In the genomic region with DNA sequence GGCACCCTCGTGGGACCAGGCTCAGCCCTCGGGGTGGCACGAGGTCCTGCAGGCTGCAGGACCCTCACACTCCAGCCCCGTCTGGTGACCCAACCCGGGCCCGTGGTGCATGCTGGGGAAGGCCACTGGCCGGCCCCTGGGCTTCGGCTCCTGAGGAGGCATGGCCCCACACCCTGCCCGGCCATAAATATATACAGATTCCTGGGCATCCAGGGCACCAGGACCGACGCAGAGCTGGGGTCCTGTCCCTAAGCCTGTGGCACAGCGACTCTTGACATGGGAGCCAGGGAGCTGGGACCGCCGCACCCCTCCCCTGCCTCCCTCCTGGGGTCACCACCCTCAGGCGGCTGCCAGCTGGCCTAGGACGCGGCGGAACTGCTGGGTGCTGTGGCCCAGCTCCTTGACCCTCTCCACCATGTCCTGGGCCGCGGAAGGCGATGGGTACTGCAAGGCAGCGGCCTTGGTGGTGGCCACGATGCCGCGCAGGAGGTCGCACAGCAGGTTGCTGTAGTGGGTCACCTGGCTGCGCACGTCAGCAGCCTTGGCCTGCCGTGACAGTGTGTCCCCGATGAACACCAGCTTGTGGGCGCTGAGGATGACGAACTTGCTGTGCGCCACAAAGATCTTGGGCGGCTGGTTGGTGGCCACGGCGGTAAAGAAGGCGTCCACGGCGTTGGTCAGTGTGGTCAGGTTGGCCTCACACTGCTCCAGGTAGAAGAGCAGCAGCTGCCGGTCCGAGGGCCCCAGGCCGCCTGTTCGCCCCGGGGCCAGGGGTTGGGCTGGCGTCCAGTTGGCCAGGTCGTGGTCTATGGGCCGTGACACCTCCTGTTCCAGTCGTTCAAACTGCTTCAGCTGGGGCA, we compare ENCODE assay signal across 3 cellular contexts.
A peak's percentile ranks its signal among the peaks of the same experiment; 100 is the strongest.
TF ChIP-seq lines count a peak whose summit lies in the region.

No MANE protein-coding gene starts in this region.

TF ChIP-seq in GM23338, 12 proteins besides CTCF, POLR2A, EP300 and RAD21:
- TF ChIP-seq JUNB (IDR thresholded peaks at IDR 0.05; ENCODE audit: unreplicated experiment) (no peak), POLR2AphosphoS5 (IDR thresholded peaks at IDR 0.05; ENCODE audit: low read depth) (0 out of 2 replicates have a peak, but pooled peaks have one; percentile 21)

TF ChIP-seq in IMR-90, 13 proteins besides CTCF, POLR2A, EP300 and RAD21:
- TF ChIP-seq RCOR1 (IDR thresholded peaks at IDR 0.05; ENCODE audit: insufficient replicate concordance, low read length) = no peak
- no peak for TF ChIP-seq FOS (IDR thresholded peaks at IDR 0.05; ENCODE audit: low read depth, low read length)
TF ChIP-seq in IMR-90: peak in this region for 0.

TF ChIP-seq in endothelial cell of umbilical vein, 7 proteins besides CTCF, POLR2A, EP300 and RAD21:
- no peak for TF ChIP-seq EZH2 (IDR thresholded peaks at IDR 0.05; ENCODE audit: borderline replicate concordance, low read depth, low read length, severe bottlenecking)
